Comparison of ENCODE assay signal across 14 cellular contexts in the genomic region with DNA sequence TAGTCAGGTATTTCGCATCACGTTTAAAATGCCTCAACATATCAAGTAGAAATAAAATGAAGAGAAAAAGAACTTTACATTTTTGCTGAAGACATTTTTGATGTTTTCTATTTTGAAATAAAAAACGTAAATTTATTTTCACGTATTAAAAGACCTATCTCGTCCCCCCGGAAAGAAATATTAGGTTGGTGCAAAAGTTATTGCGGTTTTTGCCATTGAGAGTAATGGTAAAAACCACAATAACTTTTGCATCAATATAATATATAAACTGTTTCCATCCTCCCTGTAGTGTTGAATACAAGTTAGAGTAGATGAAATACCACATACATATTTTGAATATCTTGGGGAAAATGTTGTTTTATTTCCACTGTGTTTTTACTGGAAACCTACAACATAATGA. TPM values are rescaled to one million over a fixed set of nuclear protein-coding genes. Genes with fewer than 3 reads are reported as not detected.
DNase-seq lines count a peak whose midpoint lies in the region; FAIRE-seq and TF ChIP-seq lines count a peak whose summit lies in the region.
"Had no signal": no experiment of that assay in that cellular context is flagged by ENCODE, and none has a peak within 500 bp of the region (broad histone marks: within the 10 kb centered on the region; RNA-seq: fewer than 3 reads in every experiment).

No MANE protein-coding gene starts in this region.

- H3K9me1 ChIP-seq in endothelial cell of umbilical vein (replicated peaks; ENCODE audit: control insufficient read depth, extremely low read depth, insufficient read depth, low read length), result no peaks in the 10 kb centered on the region

- no peak for DNase-seq in GM23248
- peak; percentile 25 for DNase-seq in Karpas-422
- no peak for DNase-seq in endothelial cell of umbilical vein (ENCODE audit: low read depth, low spot score)
- no peak for DNase-seq in activated CD4-positive, alpha-beta T cell treated with anti-CD3 and anti-CD28 coated beads, Interleukin-2, amount 10 ng/mL, durations not matched to agents 7 days and 5 days
- DNase-seq in dermis blood vessel endothelial cell, result no peak
- DNase-seq in NCI-H1436 (lab: John Stamatoyannopoulos, UW), result no peak
- DNase-seq: AML-193; Caco-2; CD8-positive, alpha-beta memory T cell; H7 had no signal

- FAIRE-seq in endothelial cell of umbilical vein (lab: Jason Lieb, UNC), result no peak
- FAIRE-seq: GM18507 had no signal

- peaks cover 24% of the 10 kb centered on the region for H3F3A ChIP-seq in GM23248 (ENCODE audit: insufficient read depth)

- peaks cover 13% of the 10 kb centered on the region for H3K4me1 Mint-ChIP-seq in activated CD4-positive, alpha-beta T cell treated with anti-CD3 and anti-CD28 coated beads, Interleukin-2, amount 10 ng/mL, durations not matched to agents 7 days and 5 days
- H3K4me1 Mint-ChIP-seq: CD8-positive, alpha-beta memory T cell; IgD-negative memory B cell had no signal

- H3K27ac Mint-ChIP-seq in activated CD4-positive, alpha-beta T cell treated with anti-CD3 and anti-CD28 coated beads, Interleukin-2, amount 10 ng/mL, durations not matched to agents 7 days and 5 days, result no peak overlapping the region
- H3K27ac Mint-ChIP-seq: CD8-positive, alpha-beta memory T cell; GM23338; IgD-negative memory B cell had no signal

- H3K9ac ChIP-seq in GM23248, result no peak overlapping the region
- H3K9ac ChIP-seq in Karpas-422 (ENCODE audit: low read length), result no peak overlapping the region
- no peak overlapping the region for H3K9ac ChIP-seq in endothelial cell of umbilical vein (replicated peaks; ENCODE audit: extremely low read depth, insufficient read depth, low read length)
- H3K9ac ChIP-seq: BLaER1 had no signal

- dilution Hi-C loops in endothelial cell of umbilical vein (cut with MboI; ENCODE audit: extremely low pct_ligation_motif_present, low sequenced_read_pairs), result no loop called here

- H3K9me3 Mint-ChIP-seq in activated CD4-positive, alpha-beta T cell treated with anti-CD3 and anti-CD28 coated beads, Interleukin-2, amount 10 ng/mL, durations not matched to agents 7 days and 5 days, result peaks cover 16% of the 10 kb centered on the region

- H3K27me3 ChIP-seq in GM23248 (replicated peaks; ENCODE audit: insufficient read depth), result no peaks in the 10 kb centered on the region
- no peaks in the 10 kb centered on the region for H3K27me3 ChIP-seq in Karpas-422 (ENCODE audit: low read length)
- H3K27me3 ChIP-seq in endothelial cell of umbilical vein (ENCODE audit: control insufficient read depth in 2 of 2, insufficient read depth in 2 of 2, low read length in 2 of 2), result no peaks in the 10 kb centered on the region
- H3K27me3 ChIP-seq: BLaER1 had no signal

- H3K79me2 ChIP-seq in GM23248 (ENCODE audit: insufficient read depth) (no peaks in the 10 kb centered on the region), Karpas-422 (ENCODE audit: low read length) (no peaks in the 10 kb centered on the region), endothelial cell of umbilical vein (ENCODE audit: control insufficient read depth, insufficient read depth, low read length) (no peaks in the 10 kb centered on the region)

- peaks cover 15% of the 10 kb centered on the region for H3K27me3 Mint-ChIP-seq in activated CD4-positive, alpha-beta T cell treated with anti-CD3 and anti-CD28 coated beads, Interleukin-2, amount 10 ng/mL, durations not matched to agents 7 days and 5 days

- BruUV-seq in endothelial cell of umbilical vein (replicated peaks; lab: Mats Ljungman, UMichigan), result no TSS peak

- no peak for TF ChIP-seq CTCF in endothelial cell of umbilical vein (IDR thresholded peaks at IDR 0.05; ENCODE audit: extremely low read depth in 1 of 2, insufficient read depth in 1 of 2, low read depth in 1 of 2, low read length in 2 of 2)

- H3K36me3 ChIP-seq in GM23248 (ENCODE audit: low read depth) (no peaks in the 10 kb centered on the region), Karpas-422 (ENCODE audit: insufficient read depth, low read length) (no peaks in the 10 kb centered on the region), endothelial cell of umbilical vein (ENCODE audit: control insufficient read depth in 2 of 2, extremely low read depth in 1 of 2, insufficient read depth in 2 of 2, low read length in 2 of 2) (no peaks in the 10 kb centered on the region)
- H3K36me3 ChIP-seq: BLaER1 had no signal

- H3K4me3 ChIP-seq in GM23248 (no peak overlapping the region), Karpas-422 (ENCODE audit: low read length) (no peak overlapping the region), endothelial cell of umbilical vein (replicated peaks in 1 of 3; ENCODE audit: insufficient read depth in 1 of 3, low read depth in 1 of 3, low read length in 3 of 3) (no peak overlapping the region)
- H3K4me3 ChIP-seq: BLaER1, GM23338 had no signal

- peak overlapping the region; percentile 21 for H3K4me2 ChIP-seq in GM23248 (ENCODE audit: unreplicated experiment)
- H3K4me2 ChIP-seq in Karpas-422 (ENCODE audit: low read depth, low read length, poor library complexity, severe bottlenecking), result no peak overlapping the region
- peak overlapping the region; percentile 16 for H3K4me2 ChIP-seq in endothelial cell of umbilical vein (ENCODE audit: insufficient read depth, low read length)
- H3K4me2 ChIP-seq: BLaER1, GM23338 had no signal

- H2AFZ ChIP-seq in GM23248 (no peak overlapping the region), Karpas-422 (ENCODE audit: low read length) (no peak overlapping the region), endothelial cell of umbilical vein (ENCODE audit: low read depth, low read length) (no peak overlapping the region)

- no peak overlapping the region for H3K4me3 Mint-ChIP-seq in activated CD4-positive, alpha-beta T cell treated with anti-CD3 and anti-CD28 coated beads, Interleukin-2, amount 10 ng/mL, durations not matched to agents 7 days and 5 days
- H3K4me3 Mint-ChIP-seq: CD8-positive, alpha-beta memory T cell; GM23338; IgD-negative memory B cell had no signal

- no peak for TF ChIP-seq POLR2A in endothelial cell of umbilical vein (IDR thresholded peaks at IDR 0.05; ENCODE audit: low read depth, low read length)

- peak overlapping the region; percentile 35; the same call in 1 of the 2 replicates for H3K27ac ChIP-seq in GM23248
- no peak overlapping the region for H3K27ac ChIP-seq in Karpas-422 (ENCODE audit: low read length)
- H3K27ac ChIP-seq in endothelial cell of umbilical vein (ENCODE audit: insufficient read depth, low read depth, low read length), result peak overlapping the region; percentile 38
- H3K27ac ChIP-seq: BLaER1 had no signal

- H3K9me2 ChIP-seq in GM23248 (ENCODE audit: insufficient read depth) (no peaks in the 10 kb centered on the region), Karpas-422 (replicated peaks; ENCODE audit: insufficient read depth, low read length) (no peaks in the 10 kb centered on the region)

- no peaks in the 10 kb centered on the region for H4K20me1 ChIP-seq in GM23248 (ENCODE audit: insufficient read depth)
- no peaks in the 10 kb centered on the region for H4K20me1 ChIP-seq in Karpas-422 (ENCODE audit: insufficient read depth, low read depth, low read length)
- H4K20me1 ChIP-seq in endothelial cell of umbilical vein (replicated peaks; ENCODE audit: control insufficient read depth, extremely low read depth, insufficient read depth, low read length), result no peaks in the 10 kb centered on the region
- H4K20me1 ChIP-seq: BLaER1 had no signal

- intact Hi-C loops in endothelial cell of umbilical vein (cut with micrococcal nuclease), result loop anchor here (1.0 to 2.0 kb wide), 4 partner anchors 11 to 386 kb away; partner anchors contain the start of genes ABHD5 and ANO10

- H3K9me3 ChIP-seq in GM23248 (ENCODE audit: low read depth) (no peaks in the 10 kb centered on the region), Karpas-422 (ENCODE audit: low read length) (no peaks in the 10 kb centered on the region), endothelial cell of umbilical vein (replicated peaks; ENCODE audit: control insufficient read depth, insufficient read depth, low read length) (no peaks in the 10 kb centered on the region)
- H3K9me3 ChIP-seq: Caco-2 had no signal

- POLR2A ChIA-PET in endothelial cell of umbilical vein (lab: Charles Lee), result no interaction called here
- POLR2A ChIA-PET in activated CD4-positive, alpha-beta T cell treated with anti-CD3 and anti-CD28 coated beads, Interleukin-2, amount 10 ng/mL, durations not matched to agents 7 days and 5 days (lab: Charles Lee), result interaction anchor here (0.7 kb wide), 1 partner anchor 116 kb away, joined by 3 read pairs; no protein-coding TSS in a partner anchor

- in situ Hi-C loops in GM23248 (cut with MboI), result no loop called here

- H3K4me1 ChIP-seq in GM23248 (ENCODE audit: insufficient read depth) (peaks cover 25% of the 10 kb centered on the region), Karpas-422 (ENCODE audit: low read length) (no peaks in the 10 kb centered on the region), endothelial cell of umbilical vein (ENCODE audit: control insufficient read depth, extremely low read depth, insufficient read depth, low read length) (peaks cover 20% of the 10 kb centered on the region)
- H3K4me1 ChIP-seq: BLaER1, Caco-2 had no signal

- peaks cover 9% of the 10 kb centered on the region for H3K36me3 Mint-ChIP-seq in activated CD4-positive, alpha-beta T cell treated with anti-CD3 and anti-CD28 coated beads, Interleukin-2, amount 10 ng/mL, durations not matched to agents 7 days and 5 days (ENCODE audit: low read depth)
- H3K36me3 Mint-ChIP-seq: IgD-negative memory B cell had no signal

- WGBS in GM23248 (ENCODE audit: low coverage in 1 of 2, low lambda C conversion rate in 2 of 2, missing lambda C conversion rate in 2 of 2), 2 experiments, result 83 to 86% methylated on average over 7 of the region's 7 CpGs

- CTCF ChIA-PET in endothelial cell of umbilical vein (lab: Charles Lee), result interaction anchor here (1.1 to 2.9 kb wide), 2 partner anchors 11 to 129 kb away, joined by 3 to 12 read pairs; partner anchors contain the start of gene ANO10
- CTCF ChIA-PET in activated CD4-positive, alpha-beta T cell treated with anti-CD3 and anti-CD28 coated beads, Interleukin-2, amount 10 ng/mL, durations not matched to agents 7 days and 5 days (lab: Charles Lee), result no interaction called here

RNA-seq across cellular contexts. Expression of gene ANO10, which starts 11.2 kb away (rescaled TPM):
- 45.0 and 51.1 TPM in 2 replicates for total RNA-seq in GM23248 (2014; rRNA removed; shearing (Covaris generic))
- polyA plus RNA-seq in GM23248 (2016; fragmentation: Nextera tagmentation; extraction: Ambion mirVana), result 73.2 and 74.4 TPM in 2 replicates
- total RNA-seq in Karpas-422 (2014; rRNA removed; shearing (Covaris generic); ENCODE audit: low replicate concordance), result 2.8 and 3.2 TPM in 2 replicates
- total RNA-seq in endothelial cell of umbilical vein, result 40.9 and 45.8 TPM in 2 replicates
- 28.4 and 28.7 TPM in 2 replicates for polyA plus RNA-seq in endothelial cell of umbilical vein
- 26.1 and 27.5 TPM in 2 replicates for polyA plus RNA-seq in endothelial cell of umbilical vein (2011; cell fraction: cytosol; rRNA removed)
- polyA plus RNA-seq in endothelial cell of umbilical vein (2011; cell fraction: nucleus; rRNA removed), result 20.1 and 25.3 TPM in 2 replicates
- polyA plus RNA-seq in endothelial cell of umbilical vein (2012), result 34.0 and 47.7 TPM in 2 replicates
- polyA minus RNA-seq in endothelial cell of umbilical vein, result 59.5 and 69.3 TPM in 2 replicates
- polyA minus RNA-seq in endothelial cell of umbilical vein (2011; cell fraction: cytosol; rRNA and poly(A)+ RNA removed), result 5.7 TPM
- polyA minus RNA-seq in endothelial cell of umbilical vein (2011; cell fraction: nucleus; rRNA and poly(A)+ RNA removed), result 56.1 and 74.6 TPM in 2 replicates
- 10 to 100 TPM; 12.4 to 14.3 TPM for total RNA-seq in activated CD4-positive, alpha-beta T cell treated with anti-CD3 and anti-CD28 coated beads, Interleukin-2, amount 10 ng/mL, durations not matched to agents 7 days and 5 days
- 46.5 and 52.9 TPM in 2 replicates for total RNA-seq in dermis blood vessel endothelial cell

RNA-seq across cellular contexts. Expression of gene ABHD5, which starts 57.8 kb away (rescaled TPM):
- total RNA-seq in GM23248 (2014; rRNA removed; shearing (Covaris generic)), result 45.5 and 54.3 TPM in 2 replicates
- 31.4 and 32.3 TPM in 2 replicates for polyA plus RNA-seq in GM23248 (2016; fragmentation: Nextera tagmentation; extraction: Ambion mirVana)
- 3.2 and 7.4 TPM in 2 replicates for total RNA-seq in Karpas-422 (2014; rRNA removed; shearing (Covaris generic); ENCODE audit: low replicate concordance)
- total RNA-seq in endothelial cell of umbilical vein, result 17.1 and 21.2 TPM in 2 replicates
- polyA plus RNA-seq in endothelial cell of umbilical vein, result 9.0 and 10.0 TPM in 2 replicates
- 14.4 and 15.0 TPM in 2 replicates for polyA plus RNA-seq in endothelial cell of umbilical vein (2011; cell fraction: cytosol; rRNA removed)
- polyA plus RNA-seq in endothelial cell of umbilical vein (2011; cell fraction: nucleus; rRNA removed), result 22.3 and 31.1 TPM in 2 replicates
- polyA plus RNA-seq in endothelial cell of umbilical vein (2012), result 16.1 and 29.3 TPM in 2 replicates
- 16.7 and 20.6 TPM in 2 replicates for polyA minus RNA-seq in endothelial cell of umbilical vein
- 34.4 TPM for polyA minus RNA-seq in endothelial cell of umbilical vein (2011; cell fraction: cytosol; rRNA and poly(A)+ RNA removed)
- 19.8 and 23.9 TPM in 2 replicates for polyA minus RNA-seq in endothelial cell of umbilical vein (2011; cell fraction: nucleus; rRNA and poly(A)+ RNA removed)
- 10 to 100 TPM; 13.0 to 13.9 TPM for total RNA-seq in activated CD4-positive, alpha-beta T cell treated with anti-CD3 and anti-CD28 coated beads, Interleukin-2, amount 10 ng/mL, durations not matched to agents 7 days and 5 days
- total RNA-seq in dermis blood vessel endothelial cell, result 26.5 and 28.9 TPM in 2 replicates
